24 cellular contexts compared by ENCODE assay signal in genomic region chr6:75196051-75196743, GRCh38. TPM values are rescaled to one million over a fixed set of nuclear protein-coding genes. Genes with fewer than 3 reads are reported as not detected.
A peak's percentile ranks its signal among the peaks of the same experiment; 100 is the strongest.
DNase-seq lines count a peak whose midpoint lies in the region; ATAC-seq and TF ChIP-seq lines count a peak whose summit lies in the region.
"Had no signal": no experiment of that assay in that cellular context is flagged by ENCODE, and none has a peak within 500 bp of the region (broad histone marks: within the 10 kb centered on the region; RNA-seq: fewer than 3 reads in every experiment).

No MANE protein-coding gene starts in this region.

- no peaks in the 10 kb centered on the region for H3K9me3 Mint-ChIP-seq in MCF 10A (ENCODE audit: unreplicated experiment)
- no peaks in the 10 kb centered on the region for H3K9me3 Mint-ChIP-seq in activated CD4-positive, alpha-beta T cell treated with anti-CD3 and anti-CD28 coated beads, Interleukin-2, amount 10 ng/mL, durations not matched to agents 24 days and 14 days
- no peaks in the 10 kb centered on the region for H3K9me3 Mint-ChIP-seq in CD4-positive, alpha-beta T cell
- H3K9me3 Mint-ChIP-seq: natural killer cell treated with Interleukin-12 subunit alpha and Interleukin-12 subunit beta and Interleukin-15 and Interleukin-18, amount 100 ng/mL, for 72 hours had no signal

- H3K4me2 ChIP-seq in mammary epithelial cell (ENCODE audit: insufficient read depth, low read depth, low read length) (peak overlapping the region; percentile 65), fibroblast of lung (ENCODE audit: extremely low read depth, insufficient read depth, low read length) (no peak overlapping the region)

- H3K27ac Mint-ChIP-seq in MCF 10A (ENCODE audit: low read depth, unreplicated experiment), result no peak overlapping the region
- H3K27ac Mint-ChIP-seq in activated CD4-positive, alpha-beta T cell treated with anti-CD3 and anti-CD28 coated beads, Interleukin-2, amount 10 ng/mL, durations not matched to agents 24 days and 14 days, result no peak overlapping the region
- H3K27ac Mint-ChIP-seq in CD4-positive, alpha-beta T cell, result no peak overlapping the region
- H3K27ac Mint-ChIP-seq: natural killer cell treated with Interleukin-12 subunit alpha and Interleukin-12 subunit beta and Interleukin-15 and Interleukin-18, amount 100 ng/mL, for 72 hours had no signal

- POLR2A ChIA-PET in MCF 10A (lab: Yijun Ruan, JAX), result interaction anchor here (1.4 kb wide), 1 partner anchor 8 kb away, joined by 3 read pairs; no protein-coding TSS in a partner anchor
- POLR2A ChIA-PET in CD4-positive, alpha-beta T cell (lab: Charles Lee), result no interaction called here

- peak; percentile 90 for DNase-seq in mammary epithelial cell
- DNase-seq in MCF 10A (ENCODE audit: unreplicated experiment), result no peak
- no peak for DNase-seq in SJSA1 (ENCODE audit: low read depth in 1 of 2, low spot score in 2 of 2)
- DNase-seq in fibroblast of lung (ENCODE audit: low read depth in 2 of 2), result peak; percentile 72 to 87
- DNase-seq in activated CD4-positive, alpha-beta T cell treated with anti-CD3 and anti-CD28 coated beads, Interleukin-2, amount 10 ng/mL, durations not matched to agents 24 days and 14 days, result no peak
- DNase-seq in CD4-positive, alpha-beta T cell, result no peak
- no peak for DNase-seq in tibial artery
- DNase-seq: activated CD4-positive, alpha-beta T cell treated with anti-CD3 and anti-CD28 coated beads for 4 hours; activated CD8-positive, alpha-beta memory T cell treated with anti-CD3 and anti-CD28 coated beads, Interleukin-2, amount 50 U/mL, for 48 hours; activated effector memory CD4-positive, alpha-beta T cell treated with anti-CD3 and anti-CD28 coated beads, Interleukin-2, amount 50 U/mL, for 16 hours; adrenal gland; C1 segment of cervical spinal cord; effector CD4-positive, alpha-beta T cell; GDM1; kidney glomerular epithelial cell; NCI-H1930; posterior cingulate gyrus; stimulated activated CD4-positive, alpha-beta T cell treated with anti-CD3 and anti-CD28 coated beads, Interleukin-4, amount 100 ng/mL, for 1 hour had no signal

- H3K79me2 ChIP-seq in mammary epithelial cell (ENCODE audit: insufficient read depth, low read length) (peaks cover 62% of the 10 kb centered on the region), fibroblast of lung (ENCODE audit: control insufficient read depth, insufficient read depth, low read length) (peaks cover 61% of the 10 kb centered on the region)

- no peaks in the 10 kb centered on the region for H3K4me1 Mint-ChIP-seq in MCF 10A (ENCODE audit: insufficient read depth, unreplicated experiment)
- no peaks in the 10 kb centered on the region for H3K4me1 Mint-ChIP-seq in activated CD4-positive, alpha-beta T cell treated with anti-CD3 and anti-CD28 coated beads, Interleukin-2, amount 10 ng/mL, durations not matched to agents 24 days and 14 days
- no peaks in the 10 kb centered on the region for H3K4me1 Mint-ChIP-seq in CD4-positive, alpha-beta T cell (ENCODE audit: low read depth)

- H3K36me3 ChIP-seq in mammary epithelial cell (ENCODE audit: insufficient read depth, low read length) (peaks cover 16% of the 10 kb centered on the region), SJSA1 (peaks cover 39% of the 10 kb centered on the region), fibroblast of lung (ENCODE audit: control insufficient read depth, insufficient read depth, low read length) (peaks cover 3% of the 10 kb centered on the region), tibial artery (peaks cover 0 to 25% (median 0%) of the 10 kb centered on the region in 3 donors)
- H3K36me3 ChIP-seq: adrenal gland had no signal

- dilution Hi-C loops in mammary epithelial cell (cut with HindIII; ENCODE audit: low sequenced_read_pairs), result no loop called here

- in situ Hi-C loops in mammary epithelial cell (cut with MboI; ENCODE audit: low sequenced_read_pairs in 2 of 2), result no loop called here

- no peak overlapping the region for H2AFZ ChIP-seq in mammary epithelial cell (ENCODE audit: low read depth, low read length)
- H2AFZ ChIP-seq in fibroblast of lung (ENCODE audit: low read length), result no peak overlapping the region

- no peaks in the 10 kb centered on the region for H4K20me1 ChIP-seq in mammary epithelial cell (ENCODE audit: insufficient read depth, low read length)
- no peaks in the 10 kb centered on the region for H4K20me1 ChIP-seq in fibroblast of lung (ENCODE audit: control insufficient read depth, extremely low read depth, insufficient read depth, low read length)

- CTCF ChIA-PET in mammary epithelial cell (lab: Charles Lee; ENCODE audit: low non-redundant PET), result no interaction called here
- CTCF ChIA-PET in MCF 10A (lab: Yijun Ruan, JAX), result interaction anchor here (0.6 to 1.3 kb wide), 2 partner anchors 12 to 781 kb away, joined by 4 to 7 read pairs; no protein-coding TSS in a partner anchor
- CTCF ChIA-PET in CD4-positive, alpha-beta T cell (lab: Charles Lee), result no interaction called here

- no peaks in the 10 kb centered on the region for H3K27me3 ChIP-seq in mammary epithelial cell (ENCODE audit: insufficient read depth, low read length)
- H3K27me3 ChIP-seq in SJSA1 (replicated peaks), result 0 out of 2 replicates have a peak, but pooled peaks cover 2% of the 10 kb centered on the region
- no peaks in the 10 kb centered on the region for H3K27me3 ChIP-seq in fibroblast of lung (ENCODE audit: control insufficient read depth, insufficient read depth, low read length)
- peaks cover 22% of the 10 kb centered on the region for H3K27me3 ChIP-seq in CD4-positive, alpha-beta T cell (ENCODE audit: control insufficient read depth, insufficient read depth, low read length)
- no peaks in the 10 kb centered on the region for H3K27me3 ChIP-seq in tibial artery
- H3K27me3 ChIP-seq: adrenal gland had no signal

- TSS peak; percentile 39 for BruUV-seq in mammary epithelial cell (replicated peaks; lab: Mats Ljungman, UMichigan)
- no TSS peak for BruUV-seq in MCF 10A (replicated peaks; lab: Mats Ljungman, UMichigan)

- intact Hi-C loops in mammary epithelial cell (cut with micrococcal nuclease), result no loop called here
- intact Hi-C loops in MCF 10A (cut with micrococcal nuclease), result no loop called here
- intact Hi-C loops in activated CD4-positive, alpha-beta T cell treated with anti-CD3 and anti-CD28 coated beads, Interleukin-2, amount 10 ng/mL, durations not matched to agents 24 days and 14 days (cut with micrococcal nuclease), result no loop called here
- intact Hi-C loops in CD4-positive, alpha-beta T cell (cut with DNase I, micrococcal nuclease), result no loop called here
- intact Hi-C loops in tibial artery (cut with DNase I; ENCODE audit: low total_unique reads), result no loop called here

- peaks cover 9% of the 10 kb centered on the region for H3K36me3 Mint-ChIP-seq in MCF 10A (ENCODE audit: insufficient read depth, unreplicated experiment)
- H3K36me3 Mint-ChIP-seq in activated CD4-positive, alpha-beta T cell treated with anti-CD3 and anti-CD28 coated beads, Interleukin-2, amount 10 ng/mL, durations not matched to agents 24 days and 14 days (ENCODE audit: low read depth), result no peaks in the 10 kb centered on the region
- H3K36me3 Mint-ChIP-seq in CD4-positive, alpha-beta T cell (ENCODE audit: low read depth), result no peaks in the 10 kb centered on the region
- H3K36me3 Mint-ChIP-seq: natural killer cell treated with Interleukin-12 subunit alpha and Interleukin-12 subunit beta and Interleukin-15 and Interleukin-18, amount 100 ng/mL, for 72 hours had no signal

- H3K4me3 Mint-ChIP-seq in MCF 10A (ENCODE audit: unreplicated experiment), result no peak overlapping the region
- H3K4me3 Mint-ChIP-seq in activated CD4-positive, alpha-beta T cell treated with anti-CD3 and anti-CD28 coated beads, Interleukin-2, amount 10 ng/mL, durations not matched to agents 24 days and 14 days, result no peak overlapping the region
- H3K4me3 Mint-ChIP-seq in CD4-positive, alpha-beta T cell, result no peak overlapping the region
- H3K4me3 Mint-ChIP-seq: natural killer cell treated with Interleukin-12 subunit alpha and Interleukin-12 subunit beta and Interleukin-15 and Interleukin-18, amount 100 ng/mL, for 72 hours had no signal

- 0% methylated on average over 3 of the region's 3 CpGs for WGBS in mammary epithelial cell (ENCODE audit: low coverage, missing lambda C conversion rate)

- H3K4me1 ChIP-seq in mammary epithelial cell (ENCODE audit: insufficient read depth, low read length) (peaks cover 37% of the 10 kb centered on the region), SJSA1 (replicated peaks) (peaks cover 8% of the 10 kb centered on the region), fibroblast of lung (ENCODE audit: control insufficient read depth, extremely low read depth, insufficient read depth, low read length) (peaks cover 2% of the 10 kb centered on the region), tibial artery (peaks cover 0 to 32% (median 2%) of the 10 kb centered on the region in 4 donors)

- H3K9me3 ChIP-seq in mammary epithelial cell (replicated peaks; ENCODE audit: insufficient read depth, low read length), result no peaks in the 10 kb centered on the region
- no peaks in the 10 kb centered on the region for H3K9me3 ChIP-seq in SJSA1 (replicated peaks)
- H3K9me3 ChIP-seq in fibroblast of lung (ENCODE audit: control insufficient read depth, insufficient read depth, low read depth, low read length), result peaks cover 1% of the 10 kb centered on the region
- H3K9me3 ChIP-seq in CD4-positive, alpha-beta T cell (ENCODE audit: control insufficient read depth, low read length), result no peaks in the 10 kb centered on the region
- no peaks in the 10 kb centered on the region for H3K9me3 ChIP-seq in tibial artery
- H3K9me3 ChIP-seq: adrenal gland had no signal

- TF ChIP-seq CTCF in mammary epithelial cell (conservative IDR thresholded peaks at IDR 0.05 in 1 of 2, IDR thresholded peaks at IDR 0.05 in 1 of 2; ENCODE audit: extremely low read depth in 1 of 2, insufficient read depth in 1 of 2, low read depth in 1 of 2, low read length in 2 of 2), result no peak
- TF ChIP-seq CTCF in MCF 10A (IDR thresholded peaks at IDR 0.05; ENCODE audit: unreplicated experiment), result no peak
- no peak for TF ChIP-seq CTCF in fibroblast of lung (conservative IDR thresholded peaks at IDR 0.05 in 1 of 2, IDR thresholded peaks at IDR 0.05 in 1 of 2; ENCODE audit: low read depth in 1 of 2, low read length in 2 of 2)
- TF ChIP-seq CTCF in CD4-positive, alpha-beta T cell (IDR thresholded peaks at IDR 0.05), result no peak
- no peak for TF ChIP-seq CTCF in tibial artery (IDR thresholded peaks at IDR 0.05)

- no peak for ATAC-seq in CD4-positive, alpha-beta T cell (ENCODE audit: poor library complexity)
- no peak for ATAC-seq in GM19328 (IDR thresholded peaks at IDR 0.05; ENCODE audit: unreplicated experiment)
- ATAC-seq: GM12878; K562; natural killer cell treated with Interleukin-12 subunit alpha and Interleukin-12 subunit beta and Interleukin-15 and Interleukin-18, amount 100 ng/mL, for 72 hours had no signal

- no peaks in the 10 kb centered on the region for H3K27me3 Mint-ChIP-seq in MCF 10A (ENCODE audit: insufficient read depth, unreplicated experiment)
- peaks cover 15% of the 10 kb centered on the region for H3K27me3 Mint-ChIP-seq in activated CD4-positive, alpha-beta T cell treated with anti-CD3 and anti-CD28 coated beads, Interleukin-2, amount 10 ng/mL, durations not matched to agents 24 days and 14 days
- H3K27me3 Mint-ChIP-seq in CD4-positive, alpha-beta T cell, result peaks cover 53% of the 10 kb centered on the region

- H3K4me3 ChIP-seq in mammary epithelial cell (replicated peaks in 1 of 3; ENCODE audit: insufficient read depth in 1 of 3, low read depth in 2 of 3, low read length in 3 of 3), result no peak overlapping the region
- no peak overlapping the region for H3K4me3 ChIP-seq in SJSA1
- no peak overlapping the region for H3K4me3 ChIP-seq in fibroblast of lung (replicated peaks in 1 of 4; ENCODE audit: control extremely low read depth in 1 of 4, insufficient read depth in 1 of 4, low read depth in 3 of 4, low read length in 4 of 4)
- no peak overlapping the region for H3K4me3 ChIP-seq in tibial artery
- H3K4me3 ChIP-seq: adrenal gland, GM12878, K562 had no signal

- H3K27ac ChIP-seq in mammary epithelial cell (ENCODE audit: insufficient read depth, low read depth, low read length) (peak overlapping the region; percentile 83), SJSA1 (peak overlapping the region; percentile 27), fibroblast of lung (ENCODE audit: insufficient read depth, low read length) (peak overlapping the region; percentile 37), tibial artery (no peak overlapping the region)
- H3K27ac ChIP-seq in CD4-positive, alpha-beta T cell (ENCODE audit: low read depth, low read length), result no peak overlapping the region
- H3K27ac ChIP-seq: 22Rv1, adrenal gland, HL-60 had no signal

- no peak overlapping the region for H3K9ac ChIP-seq in mammary epithelial cell (ENCODE audit: insufficient read depth, low read length)
- no peak overlapping the region for H3K9ac ChIP-seq in fibroblast of lung (ENCODE audit: insufficient read depth, low read length)

RNA-seq across cellular contexts. Expression of gene COL12A1, which starts 9.7 kb away (rescaled TPM):
- total RNA-seq in mammary epithelial cell (100 to 1,000 TPM; 174 to 263 TPM), MCF 10A (2022) (110 and 136 TPM in 2 replicates), fibroblast of lung (580 and 1,023 TPM in 2 replicates)
- polyA plus RNA-seq in mammary epithelial cell (132 TPM), fibroblast of lung (874 and 1,075 TPM in 2 replicates)
- polyA minus RNA-seq in mammary epithelial cell (250 TPM), fibroblast of lung (ENCODE audit: low replicate concordance) (1,056 and 1,253 TPM in 2 replicates)
- 166 and 233 TPM in 2 replicates for total RNA-seq in SJSA1 (2014; rRNA removed; shearing (Covaris generic))
- polyA plus RNA-seq in fibroblast of lung (2012), result 495 and 738 TPM in 2 replicates
- total RNA-seq in activated CD4-positive, alpha-beta T cell treated with anti-CD3 and anti-CD28 coated beads, Interleukin-2, amount 10 ng/mL, durations not matched to agents 24 days and 14 days, result 0.05 TPM in 1 of 2 replicates, not detected in the other
- total RNA-seq in CD4-positive, alpha-beta T cell, result not detected
- total RNA-seq: natural killer cell treated with Interleukin-12 subunit alpha and Interleukin-12 subunit beta and Interleukin-15 and Interleukin-18, amount 100 ng/mL, for 72 hours had no signal
- polyA plus RNA-seq: K562 had no signal

RNA-seq across cellular contexts. Expression of gene COX7A2, which starts 47.4 kb away (rescaled TPM):
- 100 to 1,000 TPM in 1 of 2 donors, 10 to 100 TPM in 1; 73.3 to 370 TPM for total RNA-seq in mammary epithelial cell
- 146 TPM for polyA plus RNA-seq in mammary epithelial cell
- 245 TPM for polyA minus RNA-seq in mammary epithelial cell
- total RNA-seq in MCF 10A (2022), result 316 and 375 TPM in 2 replicates
- 405 and 1,112 TPM in 2 replicates for total RNA-seq in SJSA1 (2014; rRNA removed; shearing (Covaris generic))
- 91.9 and 115 TPM in 2 replicates for total RNA-seq in fibroblast of lung
- polyA plus RNA-seq in fibroblast of lung, result 155 and 159 TPM in 2 replicates
- 557 and 570 TPM in 2 replicates for polyA plus RNA-seq in fibroblast of lung (2012)
- polyA minus RNA-seq in fibroblast of lung (ENCODE audit: low replicate concordance), result 25.5 and 47.5 TPM in 2 replicates
- 490 and 538 TPM in 2 replicates for total RNA-seq in activated CD4-positive, alpha-beta T cell treated with anti-CD3 and anti-CD28 coated beads, Interleukin-2, amount 10 ng/mL, durations not matched to agents 24 days and 14 days
- 100 to 1,000 TPM; 189 to 195 TPM for total RNA-seq in CD4-positive, alpha-beta T cell

Comparison
In these comparisons a context has a peak if more than half of its experiments do, and no peak if none do; other contexts are left out.
1. DNase-seq: peak in mammary epithelial cell (single experiment) and fibroblast of lung (2 of 2); none in MCF 10A (single experiment), SJSA1 (0 of 2), activated CD4-positive, alpha-beta T cell treated with anti-CD3 and anti-CD28 coated beads, Interleukin-2, amount 10 ng/mL, durations not matched to agents 24 days and 14 days (single experiment), CD4-positive, alpha-beta T cell (0 of 10) and tibial artery (0 of 2).
2. H3K27ac ChIP-seq: peak in mammary epithelial cell (single experiment), SJSA1 (single experiment) and fibroblast of lung (single experiment); none in CD4-positive, alpha-beta T cell (single experiment) and tibial artery (0 of 2).
3. RNA of gene COL12A1, which starts 9.7 kb away (total RNA-seq): 580 to 1,023 TPM in fibroblast of lung, 174 to 263 TPM in mammary epithelial cell, 166 to 233 TPM in SJSA1 and 110 to 136 TPM in MCF 10A; 0.05 TPM in activated CD4-positive, alpha-beta T cell treated with anti-CD3 and anti-CD28 coated beads, Interleukin-2, amount 10 ng/mL, durations not matched to agents 24 days and 14 days and not detected in CD4-positive, alpha-beta T cell; every median in the first group is over 100 times any median in the second.